2 cellular contexts compared by ENCODE assay signal in the genomic region with DNA sequence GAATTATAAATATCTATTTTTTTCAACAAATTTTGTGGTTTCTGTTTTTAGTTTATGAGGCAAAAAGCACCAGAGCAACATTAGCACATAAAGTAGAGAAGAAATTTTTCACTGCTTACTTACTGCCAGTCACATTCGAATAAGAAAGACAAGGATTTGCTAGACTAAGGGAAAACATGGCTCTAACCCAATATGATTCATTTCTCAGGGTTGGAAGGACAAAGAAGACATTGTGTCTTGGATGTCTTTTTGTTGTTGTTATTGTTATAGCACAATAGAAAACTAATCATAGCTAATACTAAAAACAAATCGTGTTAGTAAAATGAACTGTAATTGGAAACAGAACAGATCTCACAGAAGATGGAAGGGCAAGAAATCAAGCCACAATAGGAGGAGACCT.
TF ChIP-seq lines count a peak whose summit lies in the region.

No MANE protein-coding gene starts in this region.

TF ChIP-seq in SK-N-SH, 30 proteins besides CTCF, POLR2A, EP300 and RAD21:
- TF ChIP-seq GATA2 (CRISPR knock-in tag; IDR thresholded peaks at IDR 0.05) = no peak
- TF ChIP-seq, protein P1, sequence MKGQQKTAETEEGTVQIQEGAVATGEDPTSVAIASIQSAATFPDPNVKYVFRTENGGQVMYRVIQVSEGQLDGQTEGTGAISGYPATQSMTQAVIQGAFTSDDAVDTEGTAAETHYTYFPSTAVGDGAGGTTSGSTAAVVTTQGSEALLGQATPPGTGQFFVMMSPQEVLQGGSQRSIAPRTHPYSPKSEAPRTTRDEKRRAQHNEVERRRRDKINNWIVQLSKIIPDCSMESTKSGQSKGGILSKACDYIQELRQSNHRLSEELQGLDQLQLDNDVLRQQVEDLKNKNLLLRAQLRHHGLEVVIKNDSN (IDR thresholded peaks at IDR 0.05; ENCODE audit: borderline replicate concordance, low read depth) = no peak
- TF ChIP-seq POLR2AphosphoS5 (IDR thresholded peaks at IDR 0.05; ENCODE audit: low read depth, low read length) = no peak
- TF ChIP-seq NFIC (IDR thresholded peaks at IDR 0.05; ENCODE audit: borderline replicate concordance) = no peak; the same call in 1 of the 2 replicates
- no peak for TF ChIP-seq TAF1 (IDR thresholded peaks at IDR 0.05; ENCODE audit: borderline replicate concordance, low read depth, low read length)
- TF ChIP-seq ELF1 (IDR thresholded peaks at IDR 0.05) = no peak
- TF ChIP-seq FOXJ3 (CRISPR knock-in tag; IDR thresholded peaks at IDR 0.05) = no peak
- TF ChIP-seq TCF12 (IDR thresholded peaks at IDR 0.05) = 0 out of 2 replicates have a peak, but pooled peaks have one; percentile 23

TF ChIP-seq in SK-N-SH treated with all-trans-retinoic acid at 6 μM for 48 hours, 23 proteins besides CTCF, POLR2A, EP300 and RAD21:
- TF ChIP-seq, protein P2, sequence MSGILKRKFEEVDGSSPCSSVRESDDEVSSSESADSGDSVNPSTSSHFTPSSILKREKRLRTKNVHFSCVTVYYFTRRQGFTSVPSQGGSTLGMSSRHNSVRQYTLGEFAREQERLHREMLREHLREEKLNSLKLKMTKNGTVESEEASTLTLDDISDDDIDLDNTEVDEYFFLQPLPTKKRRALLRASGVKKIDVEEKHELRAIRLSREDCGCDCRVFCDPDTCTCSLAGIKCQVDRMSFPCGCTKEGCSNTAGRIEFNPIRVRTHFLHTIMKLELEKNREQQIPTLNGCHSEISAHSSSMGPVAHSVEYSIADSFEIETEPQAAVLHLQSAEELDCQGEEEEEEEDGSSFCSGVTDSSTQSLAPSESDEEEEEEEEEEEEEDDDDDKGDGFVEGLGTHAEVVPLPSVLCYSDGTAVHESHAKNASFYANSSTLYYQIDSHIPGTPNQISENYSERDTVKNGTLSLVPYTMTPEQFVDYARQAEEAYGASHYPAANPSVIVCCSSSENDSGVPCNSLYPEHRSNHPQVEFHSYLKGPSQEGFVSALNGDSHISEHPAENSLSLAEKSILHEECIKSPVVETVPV (CRISPR knock-in tag; IDR thresholded peaks at IDR 0.05) = no peak
- no peak for TF ChIP-seq PPARA (CRISPR knock-in tag; IDR thresholded peaks at IDR 0.05; ENCODE audit: borderline replicate concordance)
- no peak for TF ChIP-seq ZNF565 (CRISPR knock-in tag; conservative IDR thresholded peaks at IDR 0.05; ENCODE audit: low read depth)
- TF ChIP-seq CSDC2 (CRISPR knock-in tag; IDR thresholded peaks at IDR 0.05) = no peak
- no peak for TF ChIP-seq ARNTL (CRISPR knock-in tag; IDR thresholded peaks at IDR 0.05; ENCODE audit: borderline replicate concordance, low read depth)
- TF ChIP-seq ZNF8 (CRISPR knock-in tag; IDR thresholded peaks at IDR 0.05) = no peak
- TF ChIP-seq, protein P3, sequence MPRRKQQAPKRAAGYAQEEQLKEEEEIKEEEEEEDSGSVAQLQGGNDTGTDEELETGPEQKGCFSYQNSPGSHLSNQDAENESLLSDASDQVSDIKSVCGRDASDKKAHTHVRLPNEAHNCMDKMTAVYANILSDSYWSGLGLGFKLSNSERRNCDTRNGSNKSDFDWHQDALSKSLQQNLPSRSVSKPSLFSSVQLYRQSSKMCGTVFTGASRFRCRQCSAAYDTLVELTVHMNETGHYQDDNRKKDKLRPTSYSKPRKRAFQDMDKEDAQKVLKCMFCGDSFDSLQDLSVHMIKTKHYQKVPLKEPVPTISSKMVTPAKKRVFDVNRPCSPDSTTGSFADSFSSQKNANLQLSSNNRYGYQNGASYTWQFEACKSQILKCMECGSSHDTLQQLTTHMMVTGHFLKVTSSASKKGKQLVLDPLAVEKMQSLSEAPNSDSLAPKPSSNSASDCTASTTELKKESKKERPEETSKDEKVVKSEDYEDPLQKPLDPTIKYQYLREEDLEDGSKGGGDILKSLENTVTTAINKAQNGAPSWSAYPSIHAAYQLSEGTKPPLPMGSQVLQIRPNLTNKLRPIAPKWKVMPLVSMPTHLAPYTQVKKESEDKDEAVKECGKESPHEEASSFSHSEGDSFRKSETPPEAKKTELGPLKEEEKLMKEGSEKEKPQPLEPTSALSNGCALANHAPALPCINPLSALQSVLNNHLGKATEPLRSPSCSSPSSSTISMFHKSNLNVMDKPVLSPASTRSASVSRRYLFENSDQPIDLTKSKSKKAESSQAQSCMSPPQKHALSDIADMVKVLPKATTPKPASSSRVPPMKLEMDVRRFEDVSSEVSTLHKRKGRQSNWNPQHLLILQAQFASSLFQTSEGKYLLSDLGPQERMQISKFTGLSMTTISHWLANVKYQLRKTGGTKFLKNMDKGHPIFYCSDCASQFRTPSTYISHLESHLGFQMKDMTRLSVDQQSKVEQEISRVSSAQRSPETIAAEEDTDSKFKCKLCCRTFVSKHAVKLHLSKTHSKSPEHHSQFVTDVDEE (CRISPR knock-in tag; IDR thresholded peaks at IDR 0.05) = no peak
- no peak for TF ChIP-seq SNAI2 (CRISPR knock-in tag; IDR thresholded peaks at IDR 0.05)
- TF ChIP-seq, protein P4, sequence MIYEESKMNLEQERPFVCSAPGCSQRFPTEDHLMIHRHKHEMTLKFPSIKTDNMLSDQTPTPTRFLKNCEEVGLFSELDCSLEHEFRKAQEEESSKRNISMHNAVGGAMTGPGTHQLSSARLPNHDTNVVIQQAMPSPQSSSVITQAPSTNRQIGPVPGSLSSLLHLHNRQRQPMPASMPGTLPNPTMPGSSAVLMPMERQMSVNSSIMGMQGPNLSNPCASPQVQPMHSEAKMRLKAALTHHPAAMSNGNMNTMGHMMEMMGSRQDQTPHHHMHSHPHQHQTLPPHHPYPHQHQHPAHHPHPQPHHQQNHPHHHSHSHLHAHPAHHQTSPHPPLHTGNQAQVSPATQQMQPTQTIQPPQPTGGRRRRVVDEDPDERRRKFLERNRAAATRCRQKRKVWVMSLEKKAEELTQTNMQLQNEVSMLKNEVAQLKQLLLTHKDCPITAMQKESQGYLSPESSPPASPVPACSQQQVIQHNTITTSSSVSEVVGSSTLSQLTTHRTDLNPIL (CRISPR knock-in tag; IDR thresholded peaks at IDR 0.05; ENCODE audit: low read depth) = no peak
- TF ChIP-seq GLIS3 (CRISPR knock-in tag; IDR thresholded peaks at IDR 0.05) = no peak
- TF ChIP-seq, protein P5, sequence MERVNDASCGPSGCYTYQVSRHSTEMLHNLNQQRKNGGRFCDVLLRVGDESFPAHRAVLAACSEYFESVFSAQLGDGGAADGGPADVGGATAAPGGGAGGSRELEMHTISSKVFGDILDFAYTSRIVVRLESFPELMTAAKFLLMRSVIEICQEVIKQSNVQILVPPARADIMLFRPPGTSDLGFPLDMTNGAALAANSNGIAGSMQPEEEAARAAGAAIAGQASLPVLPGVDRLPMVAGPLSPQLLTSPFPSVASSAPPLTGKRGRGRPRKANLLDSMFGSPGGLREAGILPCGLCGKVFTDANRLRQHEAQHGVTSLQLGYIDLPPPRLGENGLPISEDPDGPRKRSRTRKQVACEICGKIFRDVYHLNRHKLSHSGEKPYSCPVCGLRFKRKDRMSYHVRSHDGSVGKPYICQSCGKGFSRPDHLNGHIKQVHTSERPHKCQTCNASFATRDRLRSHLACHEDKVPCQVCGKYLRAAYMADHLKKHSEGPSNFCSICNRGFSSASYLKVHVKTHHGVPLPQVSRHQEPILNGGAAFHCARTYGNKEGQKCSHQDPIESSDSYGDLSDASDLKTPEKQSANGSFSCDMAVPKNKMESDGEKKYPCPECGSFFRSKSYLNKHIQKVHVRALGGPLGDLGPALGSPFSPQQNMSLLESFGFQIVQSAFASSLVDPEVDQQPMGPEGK (CRISPR knock-in tag; IDR thresholded peaks at IDR 0.05; ENCODE audit: borderline replicate concordance) = no peak
- TF ChIP-seq ZFP3 (CRISPR knock-in tag; IDR thresholded peaks at IDR 0.05) = no peak
- TF ChIP-seq ESRRG (CRISPR knock-in tag; IDR thresholded peaks at IDR 0.05) = no peak
- no peak for TF ChIP-seq ZC3H10 (CRISPR knock-in tag; IDR thresholded peaks at IDR 0.05)
TF ChIP-seq in SK-N-SH treated with all-trans-retinoic acid at 6 μM for 48 hours: peak in this region for 0.
